In the genomic region with DNA sequence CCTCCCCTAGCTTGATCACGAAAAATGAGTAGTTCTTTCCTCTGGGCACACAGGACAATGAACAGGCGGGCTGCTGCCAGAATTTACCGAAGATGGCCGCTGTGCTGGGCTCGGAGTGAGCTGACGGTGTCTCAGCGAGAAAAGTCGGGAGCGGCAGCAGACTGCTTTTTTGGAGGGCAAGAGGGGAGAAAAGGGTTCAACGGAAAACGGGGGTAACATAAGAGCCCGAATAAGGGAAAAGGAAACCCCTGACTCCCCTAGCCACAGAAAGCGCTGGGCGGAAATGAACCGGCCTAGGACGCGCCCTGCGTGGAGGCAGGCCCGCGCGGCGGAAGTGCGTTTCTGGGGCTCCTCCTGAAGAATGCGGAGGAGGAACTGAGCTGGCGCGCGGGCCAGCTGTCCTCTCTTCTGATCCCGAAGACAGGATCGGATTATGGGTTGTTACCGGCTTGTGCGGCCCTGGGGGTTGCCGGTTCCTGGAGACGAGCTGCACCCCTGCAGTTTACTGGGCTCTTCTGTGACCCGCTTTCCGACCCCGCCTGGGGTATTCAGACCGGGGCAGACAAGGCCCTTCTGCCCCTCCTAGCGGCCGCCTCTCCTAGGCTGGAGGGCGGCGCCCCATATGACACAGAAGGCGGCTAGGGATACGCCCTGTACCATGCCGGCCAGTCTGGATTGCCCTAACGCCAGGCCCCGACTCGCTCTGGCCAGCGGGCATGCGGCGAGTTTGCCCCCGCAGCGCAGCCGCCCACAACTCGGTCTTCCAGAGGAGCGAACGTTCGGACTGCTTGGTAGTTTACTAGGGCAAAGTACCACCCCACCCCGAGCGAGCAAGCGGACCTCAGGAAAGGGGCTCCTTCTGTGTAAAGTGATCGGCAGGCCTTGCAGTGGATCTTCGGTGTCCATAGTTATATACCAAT, we compare ENCODE assay signal across 8 cellular contexts. TPM values are rescaled to one million over a fixed set of nuclear protein-coding genes. Genes with fewer than 3 reads are reported as not detected.
DNase-seq lines count a peak whose midpoint lies in the region; ATAC-seq and TF ChIP-seq lines count a peak whose summit lies in the region.

No MANE protein-coding gene starts in this region.

- no peaks in the 10 kb centered on the region for H3K9me3 Mint-ChIP-seq in neural progenitor cell

- H3K79me2 ChIP-seq in neural progenitor cell (ENCODE audit: low read depth) = peaks cover 42% of the 10 kb centered on the region

- peak overlapping the region; percentile 100 for H3K27ac Mint-ChIP-seq in neural progenitor cell

- no peak overlapping the region for H2AFZ ChIP-seq in neural progenitor cell (replicated peaks)

- ATAC-seq in GM21723 (IDR thresholded peaks at IDR 0.05; ENCODE audit: unreplicated experiment) = peak; percentile 90

- POLR2A ChIA-PET in RWPE1 (lab: Yijun Ruan, JAX; ENCODE audit: low non-redundant PET) = interaction anchor here (0.5 to 0.6 kb wide), 4 partner anchors 23 to 417 kb away, joined by 3 to 4 read pairs (median 4); no protein-coding TSS in a partner anchor

- peak overlapping the region; percentile 96 for H3K4me3 Mint-ChIP-seq in neural progenitor cell

- TF ChIP-seq CTCF in RWPE1 (conservative IDR thresholded peaks at IDR 0.05; ENCODE audit: low read depth) (peak; percentile 60), fibroblast of villous mesenchyme (IDR thresholded peaks at IDR 0.05; ENCODE audit: insufficient read depth, low read depth, low read length) (peak; percentile 50), neural progenitor cell (IDR thresholded peaks at IDR 0.05) (peak; percentile 42)

- peaks cover 8% of the 10 kb centered on the region for H3K36me3 Mint-ChIP-seq in neural progenitor cell

- no peaks in the 10 kb centered on the region for H3K36me3 ChIP-seq in neural progenitor cell

- peaks cover 89% of the 10 kb centered on the region for H3K4me1 Mint-ChIP-seq in neural progenitor cell

- H3K27me3 Mint-ChIP-seq in neural progenitor cell (ENCODE audit: insufficient read depth, low read depth) = peaks cover 4% of the 10 kb centered on the region

- peaks cover 20% of the 10 kb centered on the region for H3K4me1 ChIP-seq in neural progenitor cell

- no peaks in the 10 kb centered on the region for H3K9me3 ChIP-seq in neural progenitor cell (ENCODE audit: low read depth)

- H3K4me2 ChIP-seq in neural progenitor cell = peak overlapping the region; percentile 86

- peaks cover 92% of the 10 kb centered on the region for H3F3A ChIP-seq in neural progenitor cell (ENCODE audit: low read depth)

- H3K27ac ChIP-seq in RWPE1 (peak overlapping the region; percentile 97), neural progenitor cell (peak overlapping the region; percentile 97)

- H4K20me1 ChIP-seq in neural progenitor cell (ENCODE audit: low read depth) = peaks cover 33% of the 10 kb centered on the region

- CTCF ChIA-PET in RWPE1 (lab: Yijun Ruan, JAX) = interaction anchor here (0.6 to 1.2 kb wide), 4 partner anchors 9 to 1679 kb away, joined by 3 to 4 read pairs (median 3); no protein-coding TSS in a partner anchor

- H3K4me3 ChIP-seq in fibroblast of villous mesenchyme (ENCODE audit: low read depth, low read length) = peak overlapping the region; percentile 67
- H3K4me3 ChIP-seq in neural progenitor cell = peak overlapping the region; percentile 62

- DNase-seq in EH (ENCODE audit: low read depth) = peak; percentile 87
- peak; percentile 80 for DNase-seq in KG1 (lab: John Stamatoyannopoulos, UW)
- DNase-seq in RWPE1 (ENCODE audit: low spot score) = peak; percentile 89
- DNase-seq in activated effector memory CD4-positive, alpha-beta T cell treated with Interleukin-2 at 50 U/mL for 16 hours = peak; percentile 79
- DNase-seq in fibroblast of villous mesenchyme (ENCODE audit: low read depth) = peak; percentile 88
- peak; percentile 92 for DNase-seq in neural progenitor cell (ENCODE audit: low spot score)
- peak; percentile 79 for DNase-seq in stromal cell of bone marrow (ENCODE audit: low read depth)

- H3K9ac ChIP-seq in neural progenitor cell = peak overlapping the region; percentile 81

- H3K27me3 ChIP-seq in neural progenitor cell = no peaks in the 10 kb centered on the region

RNA-seq across cellular contexts. Expression of gene KMT2E, which starts 30.1 kb away (rescaled TPM):
- 110 and 112 TPM in 2 replicates for total RNA-seq in fibroblast of villous mesenchyme
- total RNA-seq in neural progenitor cell (ENCODE audit: low replicate concordance) = 87.7 and 124 TPM in 2 replicates

Comparison
In these comparisons a context has a peak if more than half of its experiments do, and no peak if none do; other contexts are left out.
1. Peak in every context shown above with its lines: DNase-seq, ATAC-seq, H3K4me3 ChIP-seq and H3K27ac ChIP-seq.